In the genomic region with DNA sequence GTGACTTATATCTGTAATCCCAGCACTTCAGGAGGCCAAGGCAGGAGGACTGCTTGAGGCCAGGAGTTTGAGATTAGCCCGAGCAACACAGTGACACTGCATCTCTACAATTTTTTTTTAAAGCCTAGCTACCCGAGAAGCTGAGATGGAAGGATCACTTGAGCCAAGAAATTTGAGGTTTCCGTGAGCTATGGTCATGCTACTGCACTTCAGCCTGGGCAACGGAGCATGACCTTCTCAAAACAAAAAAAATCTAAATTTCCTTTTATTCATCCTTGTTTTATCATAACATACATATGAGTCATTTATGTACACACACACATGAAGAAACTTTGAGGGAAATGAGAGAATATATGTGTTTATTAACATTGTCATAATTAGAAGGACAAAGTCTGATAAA, we compare ENCODE assay signal across 22 cellular contexts.
"Had no signal": no experiment of that assay in that cellular context is flagged by ENCODE, and none has a peak within 500 bp of the region (broad histone marks: within the 10 kb centered on the region; RNA-seq: fewer than 3 reads in every experiment).

No MANE protein-coding gene starts in this region.

- H3K4me3 ChIP-seq: esophagus squamous epithelium, left lung, mucosa of descending colon, neural progenitor cell, right atrium auricular region, smooth muscle cell, stomach, thyroid gland, vagina had no signal

- H3K4me1 ChIP-seq: esophagus squamous epithelium, left lung, neural progenitor cell, parathyroid adenoma, right atrium auricular region, stomach, thyroid gland, vagina had no signal

- H3K27me3 ChIP-seq: esophagus squamous epithelium, left lung, neural progenitor cell, right atrium auricular region, stomach, thyroid gland, vagina had no signal

- DNase-seq: cortex of kidney; effector memory CD8-positive, alpha-beta T cell; erythroblast; esophagus squamous epithelium; head of caudate nucleus; left cardiac atrium; left lung; mesenchymal stem cell; mucosa of descending colon; naive B cell; stimulated activated CD4-positive, alpha-beta T cell treated with anti-CD3 and anti-CD28 coated beads, Interleukin-12 subunit alpha, Interleukin-12 subunit beta, amount 100 ng/mL, for 4 hours; stimulated activated CD4-positive, alpha-beta T cell treated with anti-CD3 and anti-CD28 coated beads, Interleukin-1b, Interleukin-23, amount 100 ng/mL, for 48 hours; stimulated activated CD4-positive, alpha-beta T cell treated with anti-CD3 and anti-CD28 coated beads, Interleukin-4, amount 100 ng/mL, for 1 hour; stimulated activated naive CD4-positive, alpha-beta T cell treated with Interleukin-2 at 50 U/mL for 16 hours; stomach; thyroid gland; trophoblast cell had no signal

- H3K9me3 ChIP-seq: thyroid gland, vagina had no signal

- H3K27ac ChIP-seq: esophagus squamous epithelium, left lung, neural progenitor cell, parathyroid adenoma, right atrium auricular region, stomach, thyroid gland, vagina had no signal

- H3K36me3 ChIP-seq: esophagus squamous epithelium, left lung, neural progenitor cell, right atrium auricular region, stomach, thyroid gland, vagina had no signal
